In the genomic region with DNA sequence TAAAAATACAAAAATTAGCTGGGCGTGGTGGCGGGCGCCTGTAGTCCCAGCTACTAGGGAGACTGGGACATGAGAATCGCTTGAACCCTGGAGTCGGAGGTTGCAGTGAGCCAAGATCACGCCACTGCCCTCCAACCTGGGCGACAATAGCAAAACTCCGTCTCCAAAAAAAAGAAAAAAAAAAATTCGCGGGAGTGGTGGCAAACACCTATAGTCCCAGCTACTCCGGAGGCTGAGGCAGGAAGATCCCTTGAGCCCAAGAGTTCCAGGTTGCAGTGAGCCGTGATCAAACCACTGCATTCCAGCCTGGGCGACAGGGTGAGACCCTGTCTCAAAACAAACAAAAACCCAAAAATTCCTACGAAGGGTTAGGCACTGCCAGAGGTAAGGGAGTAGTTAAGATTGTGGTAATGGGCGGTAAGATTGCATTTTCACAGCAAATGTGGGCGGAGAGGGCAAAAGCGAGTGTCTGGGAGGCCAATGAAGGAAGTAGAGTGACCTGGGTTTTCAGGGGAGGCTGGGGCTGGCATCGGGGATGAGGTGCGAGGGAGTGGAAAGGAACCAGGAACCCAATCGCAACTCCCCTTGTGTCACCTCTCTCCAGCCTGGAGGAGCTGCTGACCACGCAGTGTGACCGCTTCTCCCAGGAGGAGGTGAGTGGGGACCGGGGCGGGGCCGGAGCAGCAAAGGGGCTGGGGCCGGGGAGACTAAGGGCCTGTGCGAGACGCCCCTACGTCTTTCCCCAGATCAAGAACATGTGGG, we compare ENCODE assay signal across 9 cellular contexts. TPM values are rescaled to one million over a fixed set of nuclear protein-coding genes. Genes with fewer than 3 reads are reported as not detected.
DNase-seq lines count a peak whose midpoint lies in the region; ATAC-seq, FAIRE-seq and TF ChIP-seq lines count a peak whose summit lies in the region.
"Had no signal": no experiment of that assay in that cellular context is flagged by ENCODE, and none has a peak within 500 bp of the region (broad histone marks: within the 10 kb centered on the region; RNA-seq: fewer than 3 reads in every experiment).

No MANE protein-coding gene starts in this region.

- no peaks in the 10 kb centered on the region for H3K27me3 ChIP-seq in PC-3 (ENCODE audit: low read length)

- POLR2A ChIA-PET in PC-3 (lab: Charles Lee; ENCODE audit: unreplicated experiment) = no interaction called here

- CTCF ChIA-PET in PC-3 (lab: Charles Lee) = no interaction called here

- DNase-seq in GM12892 (ENCODE audit: insufficient read length) (no peak), PC-3 (no peak), epithelial cell of esophagus (ENCODE audit: low read depth) (no peak), pons (ENCODE audit: low spot score) (peak; percentile 58), HuH-7 (ENCODE audit: low spot score) (no peak), HCEC 1CT (no peak), DMS 273 (lab: John Stamatoyannopoulos, UW; ENCODE audit: unreplicated experiment) (no peak)
- DNase-seq in activated effector memory CD4-positive, alpha-beta T cell treated with anti-CD3 and anti-CD28 coated beads, Interleukin-2, amount 50 U/mL, for 16 hours = no peak

- peak; percentile 9 for FAIRE-seq in GM12892 (lab: Jason Lieb, UNC)
- FAIRE-seq: TTC549 had no signal

- ATAC-seq in PC-3 = no peak

- peak overlapping the region; percentile 100 for H3K4me2 ChIP-seq in PC-3 (ENCODE audit: low read length)

- TF ChIP-seq CTCF in PC-3 (conservative IDR thresholded peaks at IDR 0.05; ENCODE audit: low read depth, low read length) = no peak
- TF ChIP-seq CTCF in epithelial cell of esophagus (IDR thresholded peaks at IDR 0.05; ENCODE audit: insufficient read depth, low read depth, low read length, missing control alignments) = no peak

- peak overlapping the region; percentile 93 for H3K27ac ChIP-seq in PC-3 (ENCODE audit: low read length)

- no peak for TF ChIP-seq POLR2A in GM12892 (IDR thresholded peaks at IDR 0.05; ENCODE audit: low read depth, low read length)

- H3K9me3 ChIP-seq in PC-3 (ENCODE audit: low read length) = no peaks in the 10 kb centered on the region

- no peaks in the 10 kb centered on the region for H3K9me2 ChIP-seq in PC-3 (replicated peaks; ENCODE audit: low read length)

- peaks cover 5% of the 10 kb centered on the region; the same call in 1 of the 2 replicates for H3K4me1 ChIP-seq in PC-3 (ENCODE audit: insufficient read depth, low read length)

- no peaks in the 10 kb centered on the region for H3K36me3 ChIP-seq in PC-3 (ENCODE audit: low read depth, low read length)

- intact Hi-C loops in PC-3 (cut with micrococcal nuclease) = no loop called here

- no peaks in the 10 kb centered on the region for H3K79me2 ChIP-seq in PC-3 (ENCODE audit: low read length)

- H3K9ac ChIP-seq in PC-3 (ENCODE audit: low read length) = peak overlapping the region; percentile 91

- H2AFZ ChIP-seq in PC-3 (ENCODE audit: low read length) = peak overlapping the region; percentile 98; the same call in 1 of the 2 replicates

- H4K20me1 ChIP-seq in PC-3 (ENCODE audit: low read length) = no peaks in the 10 kb centered on the region

- H3K4me3 ChIP-seq in PC-3 (ENCODE audit: low read length) (peak overlapping the region; percentile 86), epithelial cell of esophagus (ENCODE audit: low read length) (peak overlapping the region; percentile 70)

- no TSS peak for BruUV-seq in PC-3 (replicated peaks; lab: Mats Ljungman, UMichigan)

- no peaks in the 10 kb centered on the region for H3F3A ChIP-seq in PC-3 (ENCODE audit: low read length, unreplicated experiment)

RNA-seq across cellular contexts. Expression of a gene that starts 2.6 kb away (rescaled TPM):
- polyA plus RNA-seq in GM12892 (2012; ENCODE audit: missing spikeins) = not detected
- not detected in 2 replicates for total RNA-seq in PC-3 (2014; rRNA removed)

RNA-seq across cellular contexts. Expression of a gene that starts 5.1 kb away (rescaled TPM):
- polyA plus RNA-seq in GM12892 (2012; ENCODE audit: missing spikeins) = 70.7 TPM
- total RNA-seq in PC-3 (2014; rRNA removed) = 0.55 TPM in 1 of 2 replicates, not detected in the other

RNA-seq across cellular contexts. Expression of a gene that starts 6.9 kb away (rescaled TPM):
- polyA plus RNA-seq in GM12892 (2012; ENCODE audit: missing spikeins) = 12.4 TPM
- total RNA-seq in PC-3 (2014; rRNA removed) = 36.0 and 52.4 TPM in 2 replicates

RNA-seq across cellular contexts. Expression of a gene that starts 18.0 kb away (rescaled TPM):
- 3.1 TPM for polyA plus RNA-seq in GM12892 (2012; ENCODE audit: missing spikeins)
- 8.9 and 14.2 TPM in 2 replicates for total RNA-seq in PC-3 (2014; rRNA removed)

RNA-seq across cellular contexts. Expression of a gene that starts 22.1 kb away (rescaled TPM):
- 28.0 TPM for polyA plus RNA-seq in GM12892 (2012; ENCODE audit: missing spikeins)
- total RNA-seq in PC-3 (2014; rRNA removed) = 30.0 and 43.3 TPM in 2 replicates
